1 cellular context compared by ENCODE assay signal in the genomic region with DNA sequence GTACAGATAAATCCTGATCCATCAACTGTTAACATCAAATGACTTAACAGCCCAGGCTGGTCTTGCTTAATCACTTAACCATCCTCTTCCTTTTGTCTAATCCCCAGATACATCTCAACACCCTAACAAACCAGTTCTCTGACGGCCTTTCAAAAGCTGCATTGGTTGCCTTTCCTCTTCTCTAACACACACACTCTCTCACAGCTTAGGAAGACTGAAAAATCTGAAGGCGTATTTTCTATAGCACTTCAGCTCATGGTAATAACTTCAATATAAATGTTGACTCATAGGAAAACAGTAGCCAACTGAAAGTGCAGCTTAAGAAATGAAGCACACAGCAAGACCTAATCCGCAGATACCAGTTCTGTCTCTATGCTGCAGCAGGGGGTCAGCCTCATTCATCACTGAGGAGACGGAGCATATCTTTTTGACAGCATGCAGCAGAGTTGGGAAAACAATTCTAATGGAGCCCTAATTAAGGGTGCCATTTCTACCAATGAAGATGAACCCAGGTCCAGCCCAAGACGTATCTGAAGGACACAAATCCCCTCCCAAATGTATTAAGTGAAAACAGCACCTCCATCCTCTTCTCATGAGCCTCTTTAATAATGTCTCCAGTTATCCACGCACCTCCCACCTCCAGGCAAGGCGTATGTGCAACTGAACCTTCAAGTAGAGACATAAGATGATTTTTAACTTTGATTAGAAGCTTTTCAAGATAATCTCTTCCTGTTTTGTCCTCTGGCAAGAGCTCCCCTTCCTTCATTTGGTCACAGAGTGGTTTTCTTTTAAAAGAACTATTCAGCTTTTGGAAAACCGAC.
TF ChIP-seq lines count a peak whose summit lies in the region.

No MANE protein-coding gene starts in this region.

TF ChIP-seq in K562, 482 proteins besides CTCF, POLR2A, EP300 and RAD21 (continued from another document):
- TF ChIP-seq TAF9B (IDR thresholded peaks at IDR 0.05; ENCODE audit: partially characterized antibody) (no peak), ELF2 (CRISPR knock-in tag; IDR thresholded peaks at IDR 0.05) (0 out of 2 replicates have a peak, but pooled peaks have one; percentile 19), MEIS2 (IDR thresholded peaks at IDR 0.05; ENCODE audit: partially characterized antibody) (peak; percentile 79), FOS (IDR thresholded peaks at IDR 0.05; ENCODE audit: extremely low read depth, insufficient read length) (no peak), CEBPB (tag; IDR thresholded peaks at IDR 0.05) (peak; percentile 65), ARID2 (IDR thresholded peaks at IDR 0.05) (no peak), FOXK1 (CRISPR knock-in tag; IDR thresholded peaks at IDR 0.05; ENCODE audit: borderline replicate concordance) (no peak), BACH1 (tag; IDR thresholded peaks at IDR 0.05) (0 out of 2 replicates have a peak, but pooled peaks have one; percentile 22), ZNF184 (CRISPR knock-in tag; IDR thresholded peaks at IDR 0.05) (no peak), CBX8 (IDR thresholded peaks at IDR 0.05; ENCODE audit: borderline replicate concordance, extremely low read depth, low read depth, low read length, poor library complexity, severe bottlenecking) (no peak), ZNF318 (IDR thresholded peaks at IDR 0.05; ENCODE audit: borderline replicate concordance in 1 of 2, low read depth in 1 of 2) (no peak), GTF2A2 (tag; IDR thresholded peaks at IDR 0.05) (no peak), ZNF589 (CRISPR knock-in tag; IDR thresholded peaks at IDR 0.05; ENCODE audit: low read depth) (peak; percentile 55; the same call in 1 of the 2 replicates), RBBP5 (IDR thresholded peaks at IDR 0.05; ENCODE audit: borderline replicate concordance, insufficient read depth, low read length, poor library complexity, severe bottlenecking) (no peak), SMARCC2 (IDR thresholded peaks at IDR 0.05; ENCODE audit: low read depth) (no peak), ZNF146 (CRISPR knock-in tag; IDR thresholded peaks at IDR 0.05; ENCODE audit: unreplicated experiment) (no peak), NFIX (CRISPR knock-in tag; IDR thresholded peaks at IDR 0.05; ENCODE audit: low read depth) (no peak), PBX2 (CRISPR knock-in tag; IDR thresholded peaks at IDR 0.05; ENCODE audit: low read depth) (no peak), PBX2 (tag; conservative IDR thresholded peaks at IDR 0.05; ENCODE audit: low read depth) (peak; percentile 66), GTF2E2 (tag; IDR thresholded peaks at IDR 0.05) (peak; percentile 7; the same call in 1 of the 2 replicates), GABPB1 (CRISPR knock-in tag; IDR thresholded peaks at IDR 0.05) (no peak)
- TF ChIP-seq, protein P1, sequence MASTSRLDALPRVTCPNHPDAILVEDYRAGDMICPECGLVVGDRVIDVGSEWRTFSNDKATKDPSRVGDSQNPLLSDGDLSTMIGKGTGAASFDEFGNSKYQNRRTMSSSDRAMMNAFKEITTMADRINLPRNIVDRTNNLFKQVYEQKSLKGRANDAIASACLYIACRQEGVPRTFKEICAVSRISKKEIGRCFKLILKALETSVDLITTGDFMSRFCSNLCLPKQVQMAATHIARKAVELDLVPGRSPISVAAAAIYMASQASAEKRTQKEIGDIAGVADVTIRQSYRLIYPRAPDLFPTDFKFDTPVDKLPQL (IDR thresholded peaks at IDR 0.05; ENCODE audit: extremely low read depth, insufficient read length), result no peak
- TF ChIP-seq, protein P2, sequence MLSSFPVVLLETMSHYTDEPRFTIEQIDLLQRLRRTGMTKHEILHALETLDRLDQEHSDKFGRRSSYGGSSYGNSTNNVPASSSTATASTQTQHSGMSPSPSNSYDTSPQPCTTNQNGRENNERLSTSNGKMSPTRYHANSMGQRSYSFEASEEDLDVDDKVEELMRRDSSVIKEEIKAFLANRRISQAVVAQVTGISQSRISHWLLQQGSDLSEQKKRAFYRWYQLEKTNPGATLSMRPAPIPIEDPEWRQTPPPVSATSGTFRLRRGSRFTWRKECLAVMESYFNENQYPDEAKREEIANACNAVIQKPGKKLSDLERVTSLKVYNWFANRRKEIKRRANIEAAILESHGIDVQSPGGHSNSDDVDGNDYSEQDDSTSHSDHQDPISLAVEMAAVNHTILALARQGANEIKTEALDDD (IDR thresholded peaks at IDR 0.05), result peak; percentile 77
